In the genomic region with DNA sequence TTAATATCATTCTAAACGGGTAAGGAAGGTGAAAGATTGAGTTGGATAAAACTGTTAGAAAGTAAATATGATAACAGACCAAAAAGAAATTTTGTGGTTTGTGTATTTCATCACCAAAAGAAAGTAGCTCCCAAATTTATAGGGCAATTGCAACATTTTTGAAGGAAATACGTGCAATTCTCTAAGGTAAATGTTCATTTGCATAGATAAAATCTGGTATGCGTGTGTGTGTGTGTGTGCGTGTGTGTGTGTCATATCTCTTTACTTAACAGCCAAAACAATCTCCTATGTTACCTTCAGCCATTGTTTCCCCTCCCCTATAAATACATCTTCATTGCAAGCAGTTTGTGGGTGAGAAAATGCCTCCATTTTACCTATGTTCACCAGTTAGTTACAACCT, we compare ENCODE assay signal across 1 cellular context.
TF ChIP-seq lines count a peak whose summit lies in the region.

No MANE protein-coding gene starts in this region.

TF ChIP-seq in WTC11, 78 proteins besides CTCF, POLR2A, EP300 and RAD21 (continued from another document):
- TF ChIP-seq ZNF532 (CRISPR knock-in tag; IDR thresholded peaks at IDR 0.05; ENCODE audit: borderline replicate concordance): no peak
- TF ChIP-seq, protein P1, sequence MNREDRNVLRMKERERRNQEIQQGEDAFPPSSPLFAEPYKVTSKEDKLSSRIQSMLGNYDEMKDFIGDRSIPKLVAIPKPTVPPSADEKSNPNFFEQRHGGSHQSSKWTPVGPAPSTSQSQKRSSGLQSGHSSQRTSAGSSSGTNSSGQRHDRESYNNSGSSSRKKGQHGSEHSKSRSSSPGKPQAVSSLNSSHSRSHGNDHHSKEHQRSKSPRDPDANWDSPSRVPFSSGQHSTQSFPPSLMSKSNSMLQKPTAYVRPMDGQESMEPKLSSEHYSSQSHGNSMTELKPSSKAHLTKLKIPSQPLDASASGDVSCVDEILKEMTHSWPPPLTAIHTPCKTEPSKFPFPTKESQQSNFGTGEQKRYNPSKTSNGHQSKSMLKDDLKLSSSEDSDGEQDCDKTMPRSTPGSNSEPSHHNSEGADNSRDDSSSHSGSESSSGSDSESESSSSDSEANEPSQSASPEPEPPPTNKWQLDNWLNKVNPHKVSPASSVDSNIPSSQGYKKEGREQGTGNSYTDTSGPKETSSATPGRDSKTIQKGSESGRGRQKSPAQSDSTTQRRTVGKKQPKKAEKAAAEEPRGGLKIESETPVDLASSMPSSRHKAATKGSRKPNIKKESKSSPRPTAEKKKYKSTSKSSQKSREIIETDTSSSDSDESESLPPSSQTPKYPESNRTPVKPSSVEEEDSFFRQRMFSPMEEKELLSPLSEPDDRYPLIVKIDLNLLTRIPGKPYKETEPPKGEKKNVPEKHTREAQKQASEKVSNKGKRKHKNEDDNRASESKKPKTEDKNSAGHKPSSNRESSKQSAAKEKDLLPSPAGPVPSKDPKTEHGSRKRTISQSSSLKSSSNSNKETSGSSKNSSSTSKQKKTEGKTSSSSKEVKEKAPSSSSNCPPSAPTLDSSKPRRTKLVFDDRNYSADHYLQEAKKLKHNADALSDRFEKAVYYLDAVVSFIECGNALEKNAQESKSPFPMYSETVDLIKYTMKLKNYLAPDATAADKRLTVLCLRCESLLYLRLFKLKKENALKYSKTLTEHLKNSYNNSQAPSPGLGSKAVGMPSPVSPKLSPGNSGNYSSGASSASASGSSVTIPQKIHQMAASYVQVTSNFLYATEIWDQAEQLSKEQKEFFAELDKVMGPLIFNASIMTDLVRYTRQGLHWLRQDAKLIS (CRISPR knock-in tag; IDR thresholded peaks at IDR 0.05; ENCODE audit: borderline replicate concordance): no peak
